21 cellular contexts compared by ENCODE assay signal in genomic region chr3:11455977-11456376, GRCh38.
DNase-seq lines count a peak whose midpoint lies in the region; ATAC-seq and TF ChIP-seq lines count a peak whose summit lies in the region.
"Had no signal": no experiment of that assay in that cellular context is flagged by ENCODE, and none has a peak within 500 bp of the region (broad histone marks: within the 10 kb centered on the region; RNA-seq: fewer than 3 reads in every experiment).

No MANE protein-coding gene starts in this region.

- DNase-seq in CD14-positive monocyte (ENCODE audit: low spot score) (peak; percentile 76), MV-4-11 (lab: John Stamatoyannopoulos, UW) (peak; percentile 92), brain microvascular endothelial cell (peak; percentile 94), hepatocyte (ENCODE audit: low spot score) (peak; percentile 16), left cardiac atrium (no peak), GM10248 (ENCODE audit: extremely low spot score) (no peak), Caco-2 (no peak)
- no peak for DNase-seq in activated CD8-positive, alpha-beta memory T cell treated with anti-CD3 and anti-CD28 coated beads, Interleukin-2, amount 50 U/mL, for 4 hours
- DNase-seq: activated CD4-positive, alpha-beta T cell treated with anti-CD3 and anti-CD28 coated beads, Interleukin-2, amount 50 U/mL, for 1 hour; body of pancreas; endodermal cell; GF-D8; KBM-7; left lung; NCI-H187; NCI-H748 treated with DMSO at 0.1 percent for 48 hours; T-helper 9 cell had no signal

- H3K4me1 ChIP-seq in hepatocyte (ENCODE audit: insufficient read depth) = no peaks in the 10 kb centered on the region
- H3K4me1 ChIP-seq in Caco-2 = no peaks in the 10 kb centered on the region
- H3K4me1 ChIP-seq: body of pancreas had no signal

- WGBS in hepatocyte (ENCODE audit: low lambda C conversion rate, missing lambda C conversion rate) = 85% methylated on average over 5 of the region's 5 CpGs

- peaks cover 28 to 45% of the 10 kb centered on the region in 2 donors for H3K36me3 Mint-ChIP-seq in CD14-positive monocyte
- H3K36me3 Mint-ChIP-seq in Caco-2 (ENCODE audit: insufficient read depth, unreplicated experiment) = no peaks in the 10 kb centered on the region
- H3K36me3 Mint-ChIP-seq: natural killer cell treated with Interleukin-12 subunit alpha and Interleukin-12 subunit beta and Interleukin-15 and Interleukin-18, amount 100 ng/mL, for 72 hours had no signal

- CTCF ChIA-PET in GM10248 (lab: Yijun Ruan, JAX) (interaction anchor here (0.8 kb wide), 1 partner anchor 9 kb away, joined by 3 read pairs; no protein-coding TSS in a partner anchor), Caco-2 (lab: Charles Lee) (no interaction called here)

- no peaks in the 10 kb centered on the region for H3K9me3 ChIP-seq in hepatocyte (ENCODE audit: low read depth)
- no peaks in the 10 kb centered on the region for H3K9me3 ChIP-seq in Caco-2
- H3K9me3 ChIP-seq: A549, body of pancreas, left lung had no signal

- H4K20me1 ChIP-seq in hepatocyte (ENCODE audit: insufficient read depth, poor library complexity, severe bottlenecking) = no peaks in the 10 kb centered on the region

- H3K4me3 Mint-ChIP-seq in CD14-positive monocyte (peak overlapping the region in 1 of 2 donors; percentile 46), Caco-2 (ENCODE audit: unreplicated experiment) (no peak overlapping the region)
- H3K4me3 Mint-ChIP-seq: endodermal cell; natural killer cell treated with Interleukin-12 subunit alpha and Interleukin-12 subunit beta and Interleukin-15 and Interleukin-18, amount 100 ng/mL, for 72 hours had no signal

- BruUV-seq in Caco-2 (replicated peaks; lab: Mats Ljungman, UMichigan) = no TSS peak

- H3K4me3 ChIP-seq in brain microvascular endothelial cell (ENCODE audit: low read depth, low read length) (no peak overlapping the region), hepatocyte (no peak overlapping the region), Caco-2 (ENCODE audit: low read depth, low read length) (no peak overlapping the region)
- H3K4me3 ChIP-seq: A549, body of pancreas, left lung had no signal

- in situ Hi-C loops in brain microvascular endothelial cell (cut with HindIII; ENCODE audit: low pct_ligation_motif_present, low sequenced_read_pairs) = no loop called here

- H3K9me3 Mint-ChIP-seq in CD14-positive monocyte (peaks cover 0 to 4% (median 0%) of the 10 kb centered on the region in 7 donors), Caco-2 (ENCODE audit: unreplicated experiment) (no peaks in the 10 kb centered on the region)
- H3K9me3 Mint-ChIP-seq: endodermal cell; natural killer cell treated with Interleukin-12 subunit alpha and Interleukin-12 subunit beta and Interleukin-15 and Interleukin-18, amount 100 ng/mL, for 72 hours had no signal

- no peaks in the 10 kb centered on the region for H3K36me3 ChIP-seq in brain microvascular endothelial cell (replicated peaks)
- H3K36me3 ChIP-seq in hepatocyte (replicated peaks; ENCODE audit: insufficient read depth, low read depth) = no peaks in the 10 kb centered on the region
- H3K36me3 ChIP-seq in Caco-2 (ENCODE audit: control insufficient read depth, insufficient read depth, low read length) = no peaks in the 10 kb centered on the region
- H3K36me3 ChIP-seq: left lung had no signal

- ATAC-seq in left cardiac atrium = no peak
- ATAC-seq: A549; body of pancreas; left lung; natural killer cell treated with Interleukin-12 subunit alpha and Interleukin-12 subunit beta and Interleukin-15 and Interleukin-18, amount 100 ng/mL, for 72 hours; Right ventricle myocardium inferior; sciatic nerve had no signal

- no peak for TF ChIP-seq CTCF in CD14-positive monocyte (IDR thresholded peaks at IDR 0.05)
- no peak for TF ChIP-seq CTCF in brain microvascular endothelial cell (IDR thresholded peaks at IDR 0.05; ENCODE audit: low read depth, low read length, missing control alignments)
- no peak for TF ChIP-seq CTCF in hepatocyte (IDR thresholded peaks at IDR 0.05; ENCODE audit: poor library complexity)
- TF ChIP-seq CTCF in GM10248 (IDR thresholded peaks at IDR 0.05; ENCODE audit: control extremely low read depth, extremely low read depth, low read depth, missing control alignments) = no peak
- no peak for TF ChIP-seq CTCF in Caco-2 (IDR thresholded peaks at IDR 0.05; ENCODE audit: insufficient read depth in 1 of 2, low read depth in 1 of 2, low read length in 1 of 2, severe bottlenecking in 1 of 2, unreplicated experiment in 1 of 2)

- H3K79me2 ChIP-seq in hepatocyte = no peaks in the 10 kb centered on the region

- H3K27me3 Mint-ChIP-seq in CD14-positive monocyte (ENCODE audit: low read depth in 3 of 3) = peaks cover 0 to 2% (median 0%) of the 10 kb centered on the region in 3 donors
- H3K27me3 Mint-ChIP-seq in Caco-2 (ENCODE audit: insufficient read depth, unreplicated experiment) = no peaks in the 10 kb centered on the region
- H3K27me3 Mint-ChIP-seq: natural killer cell treated with Interleukin-12 subunit alpha and Interleukin-12 subunit beta and Interleukin-15 and Interleukin-18, amount 100 ng/mL, for 72 hours had no signal

- POLR2A ChIA-PET in GM10248 (lab: Yijun Ruan, JAX) (no interaction called here), Caco-2 (lab: Charles Lee) (no interaction called here)

- H3K27ac Mint-ChIP-seq in CD14-positive monocyte (peak overlapping the region; percentile 70 to 91 (median 85)), Caco-2 (ENCODE audit: unreplicated experiment) (no peak overlapping the region)
- H3K27ac Mint-ChIP-seq: endodermal cell; natural killer cell treated with Interleukin-12 subunit alpha and Interleukin-12 subunit beta and Interleukin-15 and Interleukin-18, amount 100 ng/mL, for 72 hours had no signal

- H2AFZ ChIP-seq in hepatocyte = no peak overlapping the region

- H3K27ac ChIP-seq in brain microvascular endothelial cell (peak overlapping the region; percentile 76), hepatocyte (no peak overlapping the region)
- H3K27ac ChIP-seq: A549, body of pancreas, left lung had no signal

- no peak overlapping the region for H3K4me2 ChIP-seq in hepatocyte
- H3K4me2 ChIP-seq: A549 had no signal

- intact Hi-C loops in CD14-positive monocyte (cut with micrococcal nuclease) (no loop called here), left cardiac atrium (cut with DNase I) (no loop called here), Caco-2 (cut with micrococcal nuclease; ENCODE audit: unreplicated experiment) (no loop called here)

- no peaks in the 10 kb centered on the region for H3K27me3 ChIP-seq in brain microvascular endothelial cell (replicated peaks)
- no peaks in the 10 kb centered on the region for H3K27me3 ChIP-seq in hepatocyte
- H3K27me3 ChIP-seq in Caco-2 (replicated peaks; ENCODE audit: control insufficient read depth, insufficient read depth, low read length) = no peaks in the 10 kb centered on the region
- H3K27me3 ChIP-seq: body of pancreas, left lung had no signal

- H3K9me2 ChIP-seq in hepatocyte (replicated peaks; ENCODE audit: insufficient read depth) = no peaks in the 10 kb centered on the region

- peaks cover 59% of the 10 kb centered on the region for H3K4me1 Mint-ChIP-seq in CD14-positive monocyte
- no peaks in the 10 kb centered on the region for H3K4me1 Mint-ChIP-seq in Caco-2 (ENCODE audit: low read depth, unreplicated experiment)

Comparison
In these comparisons a context has a peak if more than half of its experiments do, and no peak if none do; other contexts are left out.
1. DNase-seq: peak in CD14-positive monocyte (single experiment), MV-4-11 (single experiment), brain microvascular endothelial cell (single experiment) and hepatocyte (single experiment); none in left cardiac atrium (single experiment), activated CD8-positive, alpha-beta memory T cell treated with anti-CD3 and anti-CD28 coated beads, Interleukin-2, amount 50 U/mL, for 4 hours (single experiment), GM10248 (single experiment) and Caco-2 (0 of 2).